In the genomic region with DNA sequence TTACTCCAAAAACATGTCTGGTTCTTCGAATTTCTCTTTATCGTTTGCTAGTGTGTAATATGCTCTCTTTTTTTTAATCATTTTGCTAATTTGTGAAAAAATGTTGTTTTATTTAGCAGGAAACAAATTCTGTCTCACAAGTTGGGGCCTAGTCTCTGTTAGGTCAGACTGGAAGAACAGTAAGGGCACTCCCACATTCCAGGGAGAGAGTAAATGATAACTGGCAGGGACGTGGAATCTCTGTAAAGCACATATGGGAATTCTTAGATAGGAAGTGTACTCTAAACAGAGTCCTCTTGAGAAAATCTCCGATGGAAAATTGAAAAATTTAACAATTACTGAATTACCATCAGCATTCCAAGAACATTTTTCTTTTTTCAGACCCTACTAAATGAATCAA, we compare ENCODE assay signal across 18 cellular contexts. TPM values are rescaled to one million over a fixed set of nuclear protein-coding genes. Genes with fewer than 3 reads are reported as not detected.
"Had no signal": no experiment of that assay in that cellular context is flagged by ENCODE, and none has a peak within 500 bp of the region (broad histone marks: within the 10 kb centered on the region; RNA-seq: fewer than 3 reads in every experiment).

No MANE protein-coding gene starts in this region.

- DNase-seq: activated CD4-positive, alpha-beta T cell treated with anti-CD3 and anti-CD28 coated beads for 36 hours; activated CD8-positive, alpha-beta memory T cell treated with anti-CD3 and anti-CD28 coated beads, Interleukin-2, amount 50 U/mL, for 48 hours; activated CD8-positive, alpha-beta T cell treated with anti-CD3 and anti-CD28 coated beads for 36 hours; activated naive CD4-positive, alpha-beta T cell; activated naive CD8-positive, alpha-beta T cell treated with anti-CD3 and anti-CD28 coated beads, Interleukin-2, amount 50 U/mL, for 24 hours; central memory CD4-positive, alpha-beta T cell; effector memory CD8-positive, alpha-beta T cell; erythroblast; islet precursor cell; left ventricle myocardium superior; pancreas; T-cell; thyroid gland; WERI-Rb-1 had no signal

- H3K9me3 Mint-ChIP-seq: activated CD8-positive, alpha-beta T cell treated with anti-CD3 and anti-CD28 coated beads for 36 hours; activated naive CD8-positive, alpha-beta T cell treated with anti-CD3 and anti-CD28 coated beads, Interleukin-2, amount 50 U/mL, for 24 hours; effector memory CD8-positive, alpha-beta T cell; neural progenitor cell; T-cell had no signal

- H3K9me3 ChIP-seq: pancreas, thyroid gland had no signal

- H3K27me3 Mint-ChIP-seq: activated CD4-positive, alpha-beta T cell treated with anti-CD3 and anti-CD28 coated beads for 36 hours; activated CD8-positive, alpha-beta T cell treated with anti-CD3 and anti-CD28 coated beads for 36 hours; activated naive CD8-positive, alpha-beta T cell treated with anti-CD3 and anti-CD28 coated beads, Interleukin-2, amount 50 U/mL, for 24 hours; effector memory CD8-positive, alpha-beta T cell; T-cell had no signal

- H3K36me3 ChIP-seq: neural progenitor cell, pancreas, thyroid gland, WERI-Rb-1 had no signal

- H3K4me1 Mint-ChIP-seq: activated CD4-positive, alpha-beta T cell treated with anti-CD3 and anti-CD28 coated beads for 36 hours; activated naive CD8-positive, alpha-beta T cell treated with anti-CD3 and anti-CD28 coated beads, Interleukin-2, amount 50 U/mL, for 24 hours; neural progenitor cell; T-cell had no signal

- H3K4me2 ChIP-seq: neural progenitor cell had no signal

- H3K4me3 Mint-ChIP-seq: activated CD4-positive, alpha-beta T cell treated with anti-CD3 and anti-CD28 coated beads for 36 hours; activated CD8-positive, alpha-beta T cell treated with anti-CD3 and anti-CD28 coated beads for 36 hours; activated naive CD8-positive, alpha-beta T cell treated with anti-CD3 and anti-CD28 coated beads, Interleukin-2, amount 50 U/mL, for 24 hours; effector memory CD8-positive, alpha-beta T cell; neural progenitor cell; T-cell had no signal

- H3K27ac ChIP-seq: foreskin keratinocyte, neural progenitor cell, pancreas, thyroid gland, WERI-Rb-1 had no signal

- H3K4me1 ChIP-seq: neural progenitor cell, pancreas, thyroid gland had no signal

- ATAC-seq: activated CD4-positive, alpha-beta T cell treated with anti-CD3 and anti-CD28 coated beads for 36 hours; activated CD8-positive, alpha-beta T cell treated with anti-CD3 and anti-CD28 coated beads for 36 hours; activated naive CD8-positive, alpha-beta T cell treated with anti-CD3 and anti-CD28 coated beads, Interleukin-2, amount 50 U/mL, for 24 hours; effector memory CD8-positive, alpha-beta T cell; foreskin keratinocyte; left ventricle myocardium superior; pancreas; T-cell had no signal

- H3K36me3 Mint-ChIP-seq: neural progenitor cell, T-cell had no signal

- H3K27me3 ChIP-seq: foreskin keratinocyte, neural progenitor cell, pancreas, thyroid gland had no signal

- H2AFZ ChIP-seq: neural progenitor cell had no signal

- H3K4me3 ChIP-seq: neural progenitor cell, pancreas, thyroid gland had no signal

- H3K27ac Mint-ChIP-seq: activated CD4-positive, alpha-beta T cell treated with anti-CD3 and anti-CD28 coated beads for 36 hours; activated CD8-positive, alpha-beta T cell treated with anti-CD3 and anti-CD28 coated beads for 36 hours; activated naive CD8-positive, alpha-beta T cell treated with anti-CD3 and anti-CD28 coated beads, Interleukin-2, amount 50 U/mL, for 24 hours; effector memory CD8-positive, alpha-beta T cell; neural progenitor cell; T-cell had no signal

- H3K9ac ChIP-seq: neural progenitor cell had no signal

RNA-seq across cellular contexts. Expression of gene ECT2L, which starts 38.8 kb away (rescaled TPM):
- total RNA-seq: activated CD4-positive, alpha-beta T cell treated with anti-CD3 and anti-CD28 coated beads for 36 hours; activated CD8-positive, alpha-beta T cell treated with anti-CD3 and anti-CD28 coated beads for 36 hours; foreskin keratinocyte; mesenteric fat pad; myocyte had no signal
- polyA plus RNA-seq: foreskin keratinocyte had no signal
